1 cellular context compared by ENCODE assay signal in the genomic region with DNA sequence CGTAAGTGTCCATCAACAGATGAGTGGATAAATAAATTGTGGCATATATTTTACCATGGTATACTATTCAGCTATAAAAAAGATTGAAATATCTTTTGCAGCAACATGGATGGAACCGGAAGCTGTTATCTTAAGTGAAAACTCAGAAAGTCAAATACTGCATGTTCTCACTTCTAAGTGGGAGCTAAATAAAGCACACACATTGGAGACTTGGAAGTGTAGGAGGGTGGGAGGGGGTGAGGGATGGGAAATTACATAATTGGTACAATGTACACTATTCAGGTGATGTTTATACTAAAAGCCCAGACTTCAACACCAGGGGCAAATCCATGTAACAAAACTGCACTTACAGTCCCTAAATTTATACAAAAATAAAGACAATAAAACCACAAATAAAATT.
TF ChIP-seq lines count a peak whose summit lies in the region.

No MANE protein-coding gene starts in this region.

TF ChIP-seq in GM12878, 131 proteins besides CTCF, POLR2A, EP300 and RAD21 (continued from another document):
- TF ChIP-seq ZNF207 (IDR thresholded peaks at IDR 0.05; ENCODE audit: borderline replicate concordance) = no peak
